Comparison of ENCODE assay signal across 8 cellular contexts in the genomic region with DNA sequence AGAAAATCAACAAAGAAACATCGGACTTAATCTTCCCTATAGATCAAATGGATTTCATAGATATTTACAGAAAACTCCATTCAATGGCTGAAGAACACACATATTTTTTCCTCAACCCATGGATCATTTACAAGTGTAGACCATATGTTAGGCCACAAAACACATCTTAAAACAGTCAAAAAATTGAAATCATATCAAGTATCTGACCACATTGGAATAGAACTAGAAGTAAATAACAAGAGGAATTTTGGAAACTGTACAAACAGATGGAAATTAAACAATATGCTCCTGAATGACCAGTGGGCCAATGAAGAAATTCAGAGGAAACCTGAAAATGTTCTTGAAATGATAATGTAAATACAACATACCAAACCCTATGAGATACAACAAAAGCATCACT.
"Had no signal": no experiment of that assay in that cellular context is flagged by ENCODE, and none has a peak within 500 bp of the region (broad histone marks: within the 10 kb centered on the region; RNA-seq: fewer than 3 reads in every experiment).

No MANE protein-coding gene starts in this region.

- DNase-seq: H9, HCEC 1CT, IMR-90 had no signal

- ATAC-seq: GM23338, K562 had no signal

- H3K4me3 Mint-ChIP-seq: GM23338, H9 had no signal

- H3K9me3 Mint-ChIP-seq: GM23338, H9 had no signal

- H3K4me1 Mint-ChIP-seq: GM23338, H9 had no signal

- H2AFZ ChIP-seq: GM23338 had no signal

- H3K27ac Mint-ChIP-seq: GM23338, H9 had no signal

- FAIRE-seq: H1, H54, HTR-8/SVneo, K562 had no signal

- H3K4me3 ChIP-seq: GM23338, K562 had no signal

- H3K4me2 ChIP-seq: GM23338 had no signal
